Comparison of ENCODE assay signal across 1 cellular context in genomic region chr14:55051426-55052258, GRCh38.
TF ChIP-seq lines count a peak whose summit lies in the region.

MAPK1IP1L (plus strand) TSS chr14:55051647; CDS start chr14:55061684, 10,037 bp downstream.

TF ChIP-seq in GM23338, 12 proteins besides CTCF, POLR2A, EP300 and RAD21 (continued from another document):
- TF ChIP-seq ZNF462 (CRISPR knock-in tag; IDR thresholded peaks at IDR 0.05) = no peak
- peak; percentile 37; the same call in 1 of the 2 replicates for TF ChIP-seq ETS1 (IDR thresholded peaks at IDR 0.05)
- TF ChIP-seq NANOG (IDR thresholded peaks at IDR 0.05; ENCODE audit: borderline replicate concordance) = no peak
- TF ChIP-seq EZH2phosphoT487 (IDR thresholded peaks at IDR 0.05; ENCODE audit: unreplicated experiment) = no peak
- TF ChIP-seq CREB1 (CRISPR knock-in tag; IDR thresholded peaks at IDR 0.05; ENCODE audit: low read depth) = peak; percentile 95
- no peak for TF ChIP-seq EZH2 (IDR thresholded peaks at IDR 0.05; ENCODE audit: low read depth, unreplicated experiment)
- TF ChIP-seq ZNF114 (CRISPR knock-in tag; IDR thresholded peaks at IDR 0.05) = no peak
- TF ChIP-seq JUNB (IDR thresholded peaks at IDR 0.05; ENCODE audit: unreplicated experiment) = no peak
- no peak for TF ChIP-seq ZNF331 (CRISPR knock-in tag; IDR thresholded peaks at IDR 0.05; ENCODE audit: low read depth)
